ENCODE assay signal across 29 cellular contexts in the genomic region with DNA sequence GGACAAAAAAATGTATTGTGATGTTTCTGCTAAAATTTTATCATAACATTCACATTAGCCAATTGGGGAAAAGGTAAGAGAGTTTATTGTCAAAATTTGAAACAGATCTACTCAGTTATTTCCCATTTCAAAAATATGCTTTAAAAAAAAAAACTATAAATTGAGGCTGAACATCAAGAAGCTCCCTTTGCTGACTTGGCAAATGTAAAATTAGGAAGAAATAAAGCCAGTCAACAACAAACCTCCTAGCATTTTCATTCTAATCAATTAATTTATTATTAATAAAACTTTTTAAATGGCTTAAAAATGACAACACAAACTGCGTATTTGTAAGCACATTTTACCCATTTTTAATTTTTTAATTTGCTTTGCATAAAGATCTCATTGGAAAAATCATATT.
"Had no signal": no experiment of that assay in that cellular context is flagged by ENCODE, and none has a peak within 500 bp of the region (broad histone marks: within the 10 kb centered on the region; RNA-seq: fewer than 3 reads in every experiment).

No MANE protein-coding gene starts in this region.

- H3K9me3 Mint-ChIP-seq: stimulated activated memory B cell treated with anti-CD40 and anti-IgM and Interleukin-4, amounts not matched to agents 10 μg/mL and 1 μg/mL and 100 μg/mL, for 72 hours; type B pancreatic cell had no signal

- FAIRE-seq: urothelium cell line had no signal

- H3K4me1 ChIP-seq: stomach, suprapubic skin, testis, tibial nerve, transverse colon, upper lobe of right lung, uterus, vagina had no signal

- H3K27ac ChIP-seq: stomach, suprapubic skin, testis, thoracic aorta, thyroid gland, tibial artery, tibial nerve, transverse colon, upper lobe of right lung, uterus, vagina had no signal

- H3K27ac Mint-ChIP-seq: stimulated activated effector memory CD8-positive, alpha-beta T cell treated with anti-CD3 and anti-CD28 coated beads, Interleukin-12 subunit alpha, Interleukin-12 subunit beta, amount 100 ng/mL, for 72 hours; stimulated activated memory B cell treated with anti-CD40 and anti-IgM and Interleukin-4, amounts not matched to agents 10 μg/mL and 1 μg/mL and 100 μg/mL, for 72 hours; stimulated activated naive B cell treated with anti-CD40 and anti-IgM and Interleukin-4, amounts not matched to agents 10 μg/mL and 1 μg/mL and 100 μg/mL, for 72 hours; stimulated activated naive CD8-positive, alpha-beta T cell treated with anti-CD3 and anti-CD28 coated beads, Interleukin-15, amount 100 ng/mL, for 72 hours; stimulated activated naive CD8-positive, alpha-beta T cell treated with anti-CD3 and anti-CD28 coated beads, Interleukin-15, Interleukin-2, amounts not matched to agents 100 ng/mL and 50 ng/mL, for 24 hours; type B pancreatic cell had no signal

- ATAC-seq: stimulated activated effector memory CD8-positive, alpha-beta T cell treated with anti-CD3 and anti-CD28 coated beads, Interleukin-12 subunit alpha, Interleukin-12 subunit beta, amount 100 ng/mL, for 72 hours; stimulated activated memory B cell treated with anti-CD40 and anti-IgM and Interleukin-4, amounts not matched to agents 10 μg/mL and 1 μg/mL and 100 μg/mL, for 72 hours; stimulated activated naive B cell treated with anti-CD40 and anti-IgM and Interleukin-4, amounts not matched to agents 10 μg/mL and 1 μg/mL and 100 μg/mL, for 72 hours; stimulated activated naive CD8-positive, alpha-beta T cell treated with anti-CD3 and anti-CD28 coated beads, Interleukin-15, amount 100 ng/mL, for 72 hours; stimulated activated naive CD8-positive, alpha-beta T cell treated with anti-CD3 and anti-CD28 coated beads, Interleukin-15, Interleukin-2, amounts not matched to agents 100 U/mL and 50 U/mL, for 24 hours; upper lobe of right lung had no signal

- H3K4me3 Mint-ChIP-seq: stimulated activated effector memory CD8-positive, alpha-beta T cell treated with anti-CD3 and anti-CD28 coated beads, Interleukin-12 subunit alpha, Interleukin-12 subunit beta, amount 100 ng/mL, for 72 hours; stimulated activated memory B cell treated with anti-CD40 and anti-IgM and Interleukin-4, amounts not matched to agents 10 μg/mL and 1 μg/mL and 100 μg/mL, for 72 hours; stimulated activated naive B cell treated with anti-CD40 and anti-IgM and Interleukin-4, amounts not matched to agents 10 μg/mL and 1 μg/mL and 100 μg/mL, for 72 hours; stimulated activated naive CD8-positive, alpha-beta T cell treated with anti-CD3 and anti-CD28 coated beads, Interleukin-15, amount 100 ng/mL, for 72 hours; stimulated activated naive CD8-positive, alpha-beta T cell treated with anti-CD3 and anti-CD28 coated beads, Interleukin-15, Interleukin-2, amounts not matched to agents 100 ng/mL and 50 ng/mL, for 24 hours; type B pancreatic cell had no signal

- H3K9me3 ChIP-seq: stomach, suprapubic skin, testis, thoracic aorta, thyroid gland, tibial artery, tibial nerve, transverse colon, upper lobe of left lung, upper lobe of right lung, uterus, vagina had no signal

- H3K27me3 ChIP-seq: stomach, suprapubic skin, testis, thyroid gland, tibial artery, tibial nerve, transverse colon, upper lobe of left lung, upper lobe of right lung, uterus, vagina had no signal

- H3K36me3 Mint-ChIP-seq: stimulated activated effector memory CD8-positive, alpha-beta T cell treated with anti-CD3 and anti-CD28 coated beads, Interleukin-12 subunit alpha, Interleukin-12 subunit beta, amount 100 ng/mL, for 72 hours; stimulated activated memory B cell treated with anti-CD40 and anti-IgM and Interleukin-4, amounts not matched to agents 10 μg/mL and 1 μg/mL and 100 μg/mL, for 72 hours; stimulated activated naive B cell treated with anti-CD40 and anti-IgM and Interleukin-4, amounts not matched to agents 10 μg/mL and 1 μg/mL and 100 μg/mL, for 72 hours; type B pancreatic cell had no signal

- H3K4me3 ChIP-seq: stomach, suprapubic skin, testis, thoracic aorta, thyroid gland, tibial artery, tibial nerve, transverse colon, upper lobe of left lung, upper lobe of right lung, uterus, vagina had no signal

- H3K36me3 ChIP-seq: stomach, suprapubic skin, thoracic aorta, thyroid gland, tibial artery, tibial nerve, transverse colon, upper lobe of left lung, upper lobe of right lung, uterus, vagina had no signal

- H3K4me1 Mint-ChIP-seq: stimulated activated effector memory CD8-positive, alpha-beta T cell treated with anti-CD3 and anti-CD28 coated beads, Interleukin-12 subunit alpha, Interleukin-12 subunit beta, amount 100 ng/mL, for 72 hours; stimulated activated memory B cell treated with anti-CD40 and anti-IgM and Interleukin-4, amounts not matched to agents 10 μg/mL and 1 μg/mL and 100 μg/mL, for 72 hours; stimulated activated naive B cell treated with anti-CD40 and anti-IgM and Interleukin-4, amounts not matched to agents 10 μg/mL and 1 μg/mL and 100 μg/mL, for 72 hours; stimulated activated naive CD8-positive, alpha-beta T cell treated with anti-CD3 and anti-CD28 coated beads, Interleukin-15, amount 100 ng/mL, for 72 hours had no signal

- DNase-seq: stimulated activated CD4-positive, alpha-beta T cell treated with anti-CD3 and anti-CD28 coated beads, Interleukin-2, amount 100 ng/mL, for 48 hours; stimulated activated CD4-positive, alpha-beta T cell treated with anti-CD3 and anti-CD28 coated beads, Interleukin-4, amount 100 ng/mL, for 1 hour; stimulated activated CD4-positive, alpha-beta T cell treated with anti-CD3 and anti-CD28 coated beads, Interleukin-4, amount 100 ng/mL, for 24 hours; stimulated activated CD4-positive, alpha-beta T cell treated with anti-CD3 and anti-CD28 coated beads, Interleukin-4, amount 100 ng/mL, for 4 hours; stimulated activated CD8-positive, alpha-beta memory T cell treated with anti-CD3 and anti-CD28 coated beads, Interleukin-4, amount 100 ng/mL, for 48 hours; stimulated activated naive B cell treated with anti-CD40 and anti-IgM and Interleukin-4, amounts not matched to agents 10 μg/mL and 1 μg/mL and 100 μg/mL, for 72 hours; stimulated activated naive CD4-positive, alpha-beta T cell; stimulated activated naive CD4-positive, alpha-beta T cell treated with Interleukin-2 at 50 U/mL for 16 hours; stimulated activated naive CD8-positive, alpha-beta T cell treated with anti-CD3 and anti-CD28 coated beads, Interleukin-15, amount 100 ng/mL, for 72 hours; stimulated activated naive CD8-positive, alpha-beta T cell treated with anti-CD3 and anti-CD28 coated beads, Interleukin-15, Interleukin-2, amounts not matched to agents 100 U/mL and 50 U/mL, for 24 hours; stomach; substantia nigra; testis; thyroid gland; tibial artery; transverse colon; trophoblast cell; upper lobe of left lung; upper lobe of right lung; uterus had no signal

- H3K27me3 Mint-ChIP-seq: stimulated activated memory B cell treated with anti-CD40 and anti-IgM and Interleukin-4, amounts not matched to agents 10 μg/mL and 1 μg/mL and 100 μg/mL, for 72 hours; stimulated activated naive B cell treated with anti-CD40 and anti-IgM and Interleukin-4, amounts not matched to agents 10 μg/mL and 1 μg/mL and 100 μg/mL, for 72 hours; stimulated activated naive CD8-positive, alpha-beta T cell treated with anti-CD3 and anti-CD28 coated beads, Interleukin-15, amount 100 ng/mL, for 72 hours; stimulated activated naive CD8-positive, alpha-beta T cell treated with anti-CD3 and anti-CD28 coated beads, Interleukin-15, Interleukin-2, amounts not matched to agents 100 ng/mL and 50 ng/mL, for 24 hours; type B pancreatic cell had no signal
